1 cellular context compared by ENCODE assay signal in genomic region chr10:47331491-47331890, GRCh38.
TF ChIP-seq lines count a peak whose summit lies in the region.

No MANE protein-coding gene starts in this region.

TF ChIP-seq in K562, 482 proteins besides CTCF, POLR2A, EP300 and RAD21:
- no peak for TF ChIP-seq EGR1 (conservative IDR thresholded peaks at IDR 0.05)
- no peak for TF ChIP-seq FOSL1 (tag; conservative IDR thresholded peaks at IDR 0.05)
- TF ChIP-seq, protein P1, sequence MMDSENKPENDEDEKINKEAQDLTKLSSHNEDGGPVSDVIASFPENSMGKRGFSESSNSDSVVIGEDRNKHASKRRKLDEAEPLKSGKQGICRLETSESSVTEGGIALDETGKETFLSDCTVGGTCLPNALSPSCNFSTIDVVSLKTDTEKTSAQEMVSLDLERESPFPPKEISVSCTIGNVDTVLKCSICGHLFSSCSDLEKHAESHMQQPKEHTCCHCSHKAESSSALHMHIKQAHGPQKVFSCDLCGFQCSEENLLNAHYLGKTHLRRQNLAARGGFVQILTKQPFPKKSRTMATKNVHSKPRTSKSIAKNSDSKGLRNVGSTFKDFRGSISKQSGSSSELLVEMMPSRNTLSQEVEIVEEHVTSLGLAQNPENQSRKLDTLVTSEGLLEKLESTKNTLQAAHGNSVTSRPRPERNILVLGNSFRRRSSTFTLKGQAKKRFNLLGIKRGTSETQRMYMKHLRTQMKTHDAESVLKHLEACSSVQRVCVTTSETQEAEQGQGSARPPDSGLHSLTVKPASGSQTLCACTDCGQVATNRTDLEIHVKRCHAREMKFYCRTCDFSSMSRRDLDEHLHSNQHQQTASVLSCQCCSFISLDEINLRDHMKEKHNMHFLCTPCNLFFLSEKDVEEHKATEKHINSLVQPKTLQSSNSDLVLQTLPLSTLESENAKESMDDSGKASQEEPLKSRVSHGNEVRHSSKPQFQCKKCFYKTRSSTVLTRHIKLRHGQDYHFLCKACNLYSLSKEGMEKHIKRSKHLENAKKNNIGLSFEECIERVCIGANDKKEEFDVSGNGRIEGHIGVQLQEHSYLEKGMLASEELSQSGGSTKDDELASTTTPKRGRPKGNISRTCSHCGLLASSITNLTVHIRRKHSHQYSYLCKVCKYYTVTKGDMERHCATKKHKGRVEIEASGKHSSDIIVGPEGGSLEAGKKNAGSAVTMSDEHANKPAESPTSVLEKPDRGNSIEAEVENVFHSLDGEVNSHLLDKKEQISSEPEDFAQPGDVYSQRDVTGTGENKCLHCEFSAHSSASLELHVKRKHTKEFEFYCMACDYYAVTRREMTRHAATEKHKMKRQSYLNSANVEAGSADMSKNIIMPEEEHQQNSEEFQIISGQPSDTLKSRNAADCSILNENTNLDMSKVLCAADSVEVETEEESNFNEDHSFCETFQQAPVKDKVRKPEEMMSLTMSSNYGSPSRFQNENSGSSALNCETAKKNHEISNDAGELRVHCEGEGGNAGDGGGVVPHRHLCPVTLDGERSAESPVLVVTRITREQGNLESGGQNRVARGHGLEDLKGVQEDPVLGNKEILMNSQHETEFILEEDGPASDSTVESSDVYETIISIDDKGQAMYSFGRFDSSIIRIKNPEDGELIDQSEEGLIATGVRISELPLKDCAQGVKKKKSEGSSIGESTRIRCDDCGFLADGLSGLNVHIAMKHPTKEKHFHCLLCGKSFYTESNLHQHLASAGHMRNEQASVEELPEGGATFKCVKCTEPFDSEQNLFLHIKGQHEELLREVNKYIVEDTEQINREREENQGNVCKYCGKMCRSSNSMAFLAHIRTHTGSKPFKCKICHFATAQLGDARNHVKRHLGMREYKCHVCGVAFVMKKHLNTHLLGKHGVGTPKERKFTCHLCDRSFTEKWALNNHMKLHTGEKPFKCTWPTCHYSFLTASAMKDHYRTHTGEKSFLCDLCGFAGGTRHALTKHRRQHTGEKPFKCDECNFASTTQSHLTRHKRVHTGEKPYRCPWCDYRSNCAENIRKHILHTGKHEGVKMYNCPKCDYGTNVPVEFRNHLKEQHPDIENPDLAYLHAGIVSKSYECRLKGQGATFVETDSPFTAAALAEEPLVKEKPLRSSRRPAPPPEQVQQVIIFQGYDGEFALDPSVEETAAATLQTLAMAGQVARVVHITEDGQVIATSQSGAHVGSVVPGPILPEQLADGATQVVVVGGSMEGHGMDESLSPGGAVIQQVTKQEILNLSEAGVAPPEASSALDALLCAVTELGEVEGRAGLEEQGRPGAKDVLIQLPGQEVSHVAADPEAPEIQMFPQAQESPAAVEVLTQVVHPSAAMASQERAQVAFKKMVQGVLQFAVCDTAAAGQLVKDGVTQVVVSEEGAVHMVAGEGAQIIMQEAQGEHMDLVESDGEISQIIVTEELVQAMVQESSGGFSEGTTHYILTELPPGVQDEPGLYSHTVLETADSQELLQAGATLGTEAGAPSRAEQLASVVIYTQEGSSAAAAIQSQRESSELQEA (IDR thresholded peaks at IDR 0.05; ENCODE audit: low read depth), result no peak
- TF ChIP-seq MCM3 (IDR thresholded peaks at IDR 0.05), result no peak
- TF ChIP-seq TSHZ1 (CRISPR knock-in tag; IDR thresholded peaks at IDR 0.05), result no peak
- TF ChIP-seq RFX5 (IDR thresholded peaks at IDR 0.05; ENCODE audit: low read depth, low read length), result no peak
- TF ChIP-seq USF1 (CRISPR knock-in tag; IDR thresholded peaks at IDR 0.05), result no peak
- TF ChIP-seq TFAM (CRISPR knock-in tag; conservative IDR thresholded peaks at IDR 0.05), result no peak
- no peak for TF ChIP-seq ZNF134 (CRISPR knock-in tag; conservative IDR thresholded peaks at IDR 0.05)
- TF ChIP-seq, protein P2, sequence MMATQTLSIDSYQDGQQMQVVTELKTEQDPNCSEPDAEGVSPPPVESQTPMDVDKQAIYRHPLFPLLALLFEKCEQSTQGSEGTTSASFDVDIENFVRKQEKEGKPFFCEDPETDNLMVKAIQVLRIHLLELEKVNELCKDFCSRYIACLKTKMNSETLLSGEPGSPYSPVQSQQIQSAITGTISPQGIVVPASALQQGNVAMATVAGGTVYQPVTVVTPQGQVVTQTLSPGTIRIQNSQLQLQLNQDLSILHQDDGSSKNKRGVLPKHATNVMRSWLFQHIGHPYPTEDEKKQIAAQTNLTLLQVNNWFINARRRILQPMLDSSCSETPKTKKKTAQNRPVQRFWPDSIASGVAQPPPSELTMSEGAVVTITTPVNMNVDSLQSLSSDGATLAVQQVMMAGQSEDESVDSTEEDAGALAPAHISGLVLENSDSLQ (IDR thresholded peaks at IDR 0.05), result no peak
- no peak for TF ChIP-seq ID3 (CRISPR knock-in tag; IDR thresholded peaks at IDR 0.05)
- no peak for TF ChIP-seq ID3 (tag; IDR thresholded peaks at IDR 0.05)
- no peak for TF ChIP-seq MXI1 (IDR thresholded peaks at IDR 0.05; ENCODE audit: low read depth, low read length)
TF ChIP-seq in K562: peak in this region for 0.
